In the genomic region with DNA sequence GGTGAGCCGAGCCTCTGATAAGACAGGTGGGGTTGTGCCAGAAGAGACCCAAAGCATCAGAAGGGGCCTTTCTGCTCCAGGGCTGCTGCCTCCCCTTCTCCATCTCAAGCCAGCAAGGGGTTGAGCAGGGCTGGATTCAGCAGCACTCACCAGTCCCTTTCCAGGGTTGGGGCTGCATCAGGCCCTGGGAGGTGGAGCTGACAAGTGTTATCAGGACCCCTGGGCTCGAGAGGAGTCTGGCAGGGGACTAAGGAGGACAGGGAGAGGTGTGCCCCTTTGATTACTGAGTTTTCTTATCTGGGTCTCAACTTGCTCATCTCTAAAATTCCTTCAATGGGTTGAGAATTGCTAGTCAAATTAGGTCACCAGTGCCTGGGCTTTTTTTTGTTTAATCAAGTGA, we compare ENCODE assay signal across 7 cellular contexts.
"Had no signal": no experiment of that assay in that cellular context is flagged by ENCODE, and none has a peak within 500 bp of the region (broad histone marks: within the 10 kb centered on the region; RNA-seq: fewer than 3 reads in every experiment).

No MANE protein-coding gene starts in this region.

- H3K4me1 ChIP-seq: HAP-1 had no signal

- DNase-seq: GM23248, GOT3, H7, KG1 had no signal

- H3K4me3 Mint-ChIP-seq: IgD-negative memory B cell had no signal

- H3K9me3 ChIP-seq: HAP-1 had no signal

- H3K9ac ChIP-seq: GM23248 had no signal

- H3K36me3 Mint-ChIP-seq: IgD-negative memory B cell had no signal

- H3K36me3 ChIP-seq: HAP-1 had no signal

- ATAC-seq: HCT116 had no signal

- H3K4me3 ChIP-seq: GM23248, HAP-1 had no signal
